2 cellular contexts compared by ENCODE assay signal in the genomic region with DNA sequence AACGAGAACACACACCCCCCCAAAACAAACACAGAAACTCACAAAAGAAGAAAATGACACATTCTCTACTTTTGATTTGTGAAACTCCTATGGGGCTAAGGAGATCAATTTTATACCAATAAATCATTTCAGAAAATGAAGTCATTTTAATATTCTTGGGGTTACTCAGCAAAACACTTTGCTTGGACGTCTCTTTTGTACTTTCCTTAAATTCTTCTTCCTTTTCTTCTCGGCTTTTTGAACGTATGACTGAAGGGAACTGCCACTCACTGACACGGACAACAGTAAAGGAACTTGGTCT.
TF ChIP-seq lines count a peak whose summit lies in the region.

No MANE protein-coding gene starts in this region.

TF ChIP-seq in HCT116, 20 proteins besides CTCF, POLR2A, EP300 and RAD21:
- TF ChIP-seq JUND (IDR thresholded peaks at IDR 0.05) (no peak), EZH2phosphoT487 (IDR thresholded peaks at IDR 0.05; ENCODE audit: borderline replicate concordance) (no peak), ZFX (IDR thresholded peaks at IDR 0.05) (no peak), CEBPB (IDR thresholded peaks at IDR 0.05; ENCODE audit: low read depth) (no peak), ELF1 (IDR thresholded peaks at IDR 0.05; ENCODE audit: borderline replicate concordance, low read depth) (no peak), CBX3 (IDR thresholded peaks at IDR 0.05; ENCODE audit: low read depth) (no peak), SRF (IDR thresholded peaks at IDR 0.05; ENCODE audit: low read depth) (no peak), FOSL1 (IDR thresholded peaks at IDR 0.05; ENCODE audit: low read depth) (no peak), SIN3A (IDR thresholded peaks at IDR 0.05; ENCODE audit: low read depth) (no peak), ZNF274 (IDR thresholded peaks at IDR 0.05; ENCODE audit: low read depth, low read length) (no peak), EGR1 (IDR thresholded peaks at IDR 0.05; ENCODE audit: low read depth) (no peak), YY1 (IDR thresholded peaks at IDR 0.05; ENCODE audit: extremely low read depth, insufficient replicate concordance, low read depth, low read length) (no peak)
- TF ChIP-seq, protein P1, sequence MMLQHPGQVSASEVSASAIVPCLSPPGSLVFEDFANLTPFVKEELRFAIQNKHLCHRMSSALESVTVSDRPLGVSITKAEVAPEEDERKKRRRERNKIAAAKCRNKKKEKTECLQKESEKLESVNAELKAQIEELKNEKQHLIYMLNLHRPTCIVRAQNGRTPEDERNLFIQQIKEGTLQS (IDR thresholded peaks at IDR 0.05): no peak
- TF ChIP-seq, protein P2, sequence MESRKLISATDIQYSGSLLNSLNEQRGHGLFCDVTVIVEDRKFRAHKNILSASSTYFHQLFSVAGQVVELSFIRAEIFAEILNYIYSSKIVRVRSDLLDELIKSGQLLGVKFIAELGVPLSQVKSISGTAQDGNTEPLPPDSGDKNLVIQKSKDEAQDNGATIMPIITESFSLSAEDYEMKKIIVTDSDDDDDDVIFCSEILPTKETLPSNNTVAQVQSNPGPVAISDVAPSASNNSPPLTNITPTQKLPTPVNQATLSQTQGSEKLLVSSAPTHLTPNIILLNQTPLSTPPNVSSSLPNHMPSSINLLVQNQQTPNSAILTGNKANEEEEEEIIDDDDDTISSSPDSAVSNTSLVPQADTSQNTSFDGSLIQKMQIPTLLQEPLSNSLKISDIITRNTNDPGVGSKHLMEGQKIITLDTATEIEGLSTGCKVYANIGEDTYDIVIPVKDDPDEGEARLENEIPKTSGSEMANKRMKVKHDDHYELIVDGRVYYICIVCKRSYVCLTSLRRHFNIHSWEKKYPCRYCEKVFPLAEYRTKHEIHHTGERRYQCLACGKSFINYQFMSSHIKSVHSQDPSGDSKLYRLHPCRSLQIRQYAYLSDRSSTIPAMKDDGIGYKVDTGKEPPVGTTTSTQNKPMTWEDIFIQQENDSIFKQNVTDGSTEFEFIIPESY (IDR thresholded peaks at IDR 0.05; ENCODE audit: extremely low read depth, insufficient replicate concordance, low read length): no peak
- TF ChIP-seq, protein P3, sequence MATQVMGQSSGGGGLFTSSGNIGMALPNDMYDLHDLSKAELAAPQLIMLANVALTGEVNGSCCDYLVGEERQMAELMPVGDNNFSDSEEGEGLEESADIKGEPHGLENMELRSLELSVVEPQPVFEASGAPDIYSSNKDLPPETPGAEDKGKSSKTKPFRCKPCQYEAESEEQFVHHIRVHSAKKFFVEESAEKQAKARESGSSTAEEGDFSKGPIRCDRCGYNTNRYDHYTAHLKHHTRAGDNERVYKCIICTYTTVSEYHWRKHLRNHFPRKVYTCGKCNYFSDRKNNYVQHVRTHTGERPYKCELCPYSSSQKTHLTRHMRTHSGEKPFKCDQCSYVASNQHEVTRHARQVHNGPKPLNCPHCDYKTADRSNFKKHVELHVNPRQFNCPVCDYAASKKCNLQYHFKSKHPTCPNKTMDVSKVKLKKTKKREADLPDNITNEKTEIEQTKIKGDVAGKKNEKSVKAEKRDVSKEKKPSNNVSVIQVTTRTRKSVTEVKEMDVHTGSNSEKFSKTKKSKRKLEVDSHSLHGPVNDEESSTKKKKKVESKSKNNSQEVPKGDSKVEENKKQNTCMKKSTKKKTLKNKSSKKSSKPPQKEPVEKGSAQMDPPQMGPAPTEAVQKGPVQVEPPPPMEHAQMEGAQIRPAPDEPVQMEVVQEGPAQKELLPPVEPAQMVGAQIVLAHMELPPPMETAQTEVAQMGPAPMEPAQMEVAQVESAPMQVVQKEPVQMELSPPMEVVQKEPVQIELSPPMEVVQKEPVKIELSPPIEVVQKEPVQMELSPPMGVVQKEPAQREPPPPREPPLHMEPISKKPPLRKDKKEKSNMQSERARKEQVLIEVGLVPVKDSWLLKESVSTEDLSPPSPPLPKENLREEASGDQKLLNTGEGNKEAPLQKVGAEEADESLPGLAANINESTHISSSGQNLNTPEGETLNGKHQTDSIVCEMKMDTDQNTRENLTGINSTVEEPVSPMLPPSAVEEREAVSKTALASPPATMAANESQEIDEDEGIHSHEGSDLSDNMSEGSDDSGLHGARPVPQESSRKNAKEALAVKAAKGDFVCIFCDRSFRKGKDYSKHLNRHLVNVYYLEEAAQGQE (IDR thresholded peaks at IDR 0.05; ENCODE audit: low read depth): no peak
- TF ChIP-seq, protein P4, sequence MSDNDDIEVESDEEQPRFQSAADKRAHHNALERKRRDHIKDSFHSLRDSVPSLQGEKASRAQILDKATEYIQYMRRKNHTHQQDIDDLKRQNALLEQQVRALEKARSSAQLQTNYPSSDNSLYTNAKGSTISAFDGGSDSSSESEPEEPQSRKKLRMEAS (IDR thresholded peaks at IDR 0.05): no peak

TF ChIP-seq in K562, 482 proteins besides CTCF, POLR2A, EP300 and RAD21:
- TF ChIP-seq DDX20 (tag; IDR thresholded peaks at IDR 0.05; ENCODE audit: low read depth) (peak; percentile 7; the same call in 1 of the 2 replicates), NFATC3 (IDR thresholded peaks at IDR 0.05) (no peak), TAF1 (IDR thresholded peaks at IDR 0.05; ENCODE audit: control insufficient read depth, extremely low read depth, insufficient read depth, low read length, severe bottlenecking) (no peak), HDAC8 (tag; IDR thresholded peaks at IDR 0.05) (no peak), SMAD3 (CRISPR knock-in tag; conservative IDR thresholded peaks at IDR 0.05) (0 out of 2 replicates have a peak, but pooled peaks have one; percentile 4), ZFP30 (CRISPR knock-in tag; IDR thresholded peaks at IDR 0.05; ENCODE audit: borderline replicate concordance) (0 out of 2 replicates have a peak, but pooled peaks have one; percentile 28), KAT7 (CRISPR knock-in tag; IDR thresholded peaks at IDR 0.05; ENCODE audit: borderline replicate concordance) (peak; percentile 9; the same call in 1 of the 2 replicates), MCM7 (IDR thresholded peaks at IDR 0.05) (no peak)
- TF ChIP-seq, protein P5, sequence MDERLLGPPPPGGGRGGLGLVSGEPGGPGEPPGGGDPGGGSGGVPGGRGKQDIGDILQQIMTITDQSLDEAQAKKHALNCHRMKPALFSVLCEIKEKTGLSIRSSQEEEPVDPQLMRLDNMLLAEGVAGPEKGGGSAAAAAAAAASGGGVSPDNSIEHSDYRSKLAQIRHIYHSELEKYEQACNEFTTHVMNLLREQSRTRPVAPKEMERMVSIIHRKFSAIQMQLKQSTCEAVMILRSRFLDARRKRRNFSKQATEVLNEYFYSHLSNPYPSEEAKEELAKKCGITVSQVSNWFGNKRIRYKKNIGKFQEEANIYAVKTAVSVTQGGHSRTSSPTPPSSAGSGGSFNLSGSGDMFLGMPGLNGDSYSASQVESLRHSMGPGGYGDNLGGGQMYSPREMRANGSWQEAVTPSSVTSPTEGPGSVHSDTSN (CRISPR knock-in tag; IDR thresholded peaks at IDR 0.05; ENCODE audit: low read depth): no peak
- TF ChIP-seq, protein P5 (tag; conservative IDR thresholded peaks at IDR 0.05; ENCODE audit: low read depth): peak; percentile 74
- TF ChIP-seq, protein P6, sequence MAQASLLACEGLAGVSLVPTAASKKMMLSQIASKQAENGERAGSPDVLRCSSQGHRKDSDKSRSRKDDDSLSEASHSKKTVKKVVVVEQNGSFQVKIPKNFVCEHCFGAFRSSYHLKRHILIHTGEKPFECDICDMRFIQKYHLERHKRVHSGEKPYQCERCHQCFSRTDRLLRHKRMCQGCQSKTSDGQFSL (CRISPR knock-in tag; IDR thresholded peaks at IDR 0.05): no peak
- TF ChIP-seq, protein P6 (tag; IDR thresholded peaks at IDR 0.05): peak in 1 of 2 experiments; percentile 55; a peak in 1 of 4 replicates
